25 cellular contexts compared by ENCODE assay signal in the genomic region with DNA sequence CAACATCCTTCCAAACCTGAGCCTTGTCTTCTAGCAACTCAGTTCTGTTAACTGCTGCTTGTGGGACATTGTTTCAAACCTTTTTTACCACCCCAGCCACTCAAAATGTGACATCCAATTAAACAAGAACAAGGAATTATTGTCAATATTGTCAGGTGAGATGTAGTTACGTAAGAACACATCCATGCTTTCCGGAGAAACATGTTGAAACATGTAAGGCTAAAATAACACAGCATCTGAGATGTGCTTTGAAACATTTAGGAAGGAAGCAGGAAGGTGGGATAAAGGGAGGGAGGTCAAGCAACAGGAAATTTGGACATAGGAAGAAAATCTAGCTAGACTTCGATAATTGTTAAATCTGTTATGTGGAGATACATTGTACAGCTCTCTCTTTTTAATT. TPM values are rescaled to one million over a fixed set of nuclear protein-coding genes. Genes with fewer than 3 reads are reported as not detected.
"Had no signal": no experiment of that assay in that cellular context is flagged by ENCODE, and none has a peak within 500 bp of the region (broad histone marks: within the 10 kb centered on the region; RNA-seq: fewer than 3 reads in every experiment).

No MANE protein-coding gene starts in this region.

- H3K36me3 ChIP-seq: adrenal gland, MG63 had no signal

- H3K4me2 ChIP-seq: KMS-11 had no signal

- ATAC-seq: activated CD8-positive, alpha-beta T cell treated with anti-CD3 and anti-CD28 coated beads, Interleukin-2, amount 10 ng/mL, durations not matched to agents 7 days and 5 days; T-helper 17 cell; WTC11 had no signal

- H3K27ac ChIP-seq: adrenal gland, KMS-11 had no signal

- H3K36me3 Mint-ChIP-seq: activated naive CD8-positive, alpha-beta T cell treated with anti-CD3 and anti-CD28 coated beads, Interleukin-2, amount 10 ng/mL, durations not matched to agents 7 days and 5 days; WTC11 had no signal

- DNase-seq: activated CD4-positive, alpha-beta T cell treated with anti-CD3 and anti-CD28 coated beads for 48 hours; activated CD4-positive, alpha-beta T cell treated with anti-CD3 and anti-CD28 coated beads, Interleukin-2, amount 50 U/mL, for 4 hours; activated CD4-positive, CD25-positive, alpha-beta regulatory T cell treated with anti-CD3 and anti-CD28 coated beads, Interleukin-2, amount 50 U/mL, for 72 hours; activated CD8-positive, alpha-beta memory T cell treated with anti-CD3 and anti-CD28 coated beads, Interleukin-2, amount 50 U/mL, for 48 hours; activated CD8-positive, alpha-beta T cell treated with anti-CD3 and anti-CD28 coated beads, Interleukin-2, amount 10 ng/mL, durations not matched to agents 7 days and 5 days; activated naive CD4-positive, alpha-beta T cell treated with anti-CD3 and anti-CD28 coated beads, Interleukin-2, amount 50 U/mL, for 16 hours; activated naive CD8-positive, alpha-beta T cell treated with anti-CD3 and anti-CD28 coated beads, Interleukin-2, amount 10 ng/mL, durations not matched to agents 7 days and 5 days; activated T-cell treated with anti-CD3 and anti-CD28 coated beads, Interleukin-2, amount 50 U/mL, for 1 hour; adrenal gland; anterior cingulate cortex; central memory CD4-positive, alpha-beta T cell; MG63; MV-4-11; NCI-H1092 treated with DMSO at 0.1 percent for 48 hours; NCI-H1417 treated with DMSO at 0.1 percent for 48 hours; NCI-H1694; NCI-H2029; NCI-H345; NCI-H510A treated with DMSO at 0.1 percent for 48 hours; NCI-H69; SIG-M5; T-helper 17 cell; T-helper 9 cell had no signal

- H3K4me3 Mint-ChIP-seq: activated CD8-positive, alpha-beta T cell treated with anti-CD3 and anti-CD28 coated beads, Interleukin-2, amount 10 ng/mL, durations not matched to agents 7 days and 5 days; activated naive CD8-positive, alpha-beta T cell treated with anti-CD3 and anti-CD28 coated beads, Interleukin-2, amount 10 ng/mL, durations not matched to agents 7 days and 5 days; T-helper 17 cell; WTC11 had no signal

- H3K27ac Mint-ChIP-seq: activated CD8-positive, alpha-beta T cell treated with anti-CD3 and anti-CD28 coated beads, Interleukin-2, amount 10 ng/mL, durations not matched to agents 7 days and 5 days; activated naive CD8-positive, alpha-beta T cell treated with anti-CD3 and anti-CD28 coated beads, Interleukin-2, amount 10 ng/mL, durations not matched to agents 7 days and 5 days; T-helper 17 cell; WTC11 had no signal

- H3K9ac ChIP-seq: KMS-11 had no signal

- H3K27me3 ChIP-seq: adrenal gland, MG63 had no signal

- H3K9me3 Mint-ChIP-seq: activated naive CD8-positive, alpha-beta T cell treated with anti-CD3 and anti-CD28 coated beads, Interleukin-2, amount 10 ng/mL, durations not matched to agents 7 days and 5 days had no signal

- H3K4me3 ChIP-seq: adrenal gland, MG63 had no signal

- H3K4me1 ChIP-seq: adrenal gland had no signal

- H3K4me1 Mint-ChIP-seq: activated naive CD8-positive, alpha-beta T cell treated with anti-CD3 and anti-CD28 coated beads, Interleukin-2, amount 10 ng/mL, durations not matched to agents 7 days and 5 days; T-helper 17 cell had no signal

- H3K9me3 ChIP-seq: adrenal gland, MG63 had no signal

RNA-seq across cellular contexts. Expression of gene PRICKLE2, which starts 50.9 kb away (rescaled TPM):
- total RNA-seq: activated CD8-positive, alpha-beta T cell treated with anti-CD3 and anti-CD28 coated beads, Interleukin-2, amount 10 ng/mL, durations not matched to agents 7 days and 5 days; activated naive CD8-positive, alpha-beta T cell treated with anti-CD3 and anti-CD28 coated beads, Interleukin-2, amount 10 ng/mL, durations not matched to agents 7 days and 5 days had no signal
